In genomic region chr15:25871403-25871802, GRCh38 we compare ENCODE assay signal across 29 cellular contexts.
"Had no signal": no experiment of that assay in that cellular context is flagged by ENCODE, and none has a peak within 500 bp of the region (broad histone marks: within the 10 kb centered on the region; RNA-seq: fewer than 3 reads in every experiment).

No MANE protein-coding gene starts in this region.

- H3K4me1 Mint-ChIP-seq: stimulated activated effector memory CD8-positive, alpha-beta T cell treated with anti-CD3 and anti-CD28 coated beads, Interleukin-12 subunit alpha, Interleukin-12 subunit beta, amount 100 ng/mL, for 72 hours; stimulated activated memory B cell treated with anti-CD40 and anti-IgM and Interleukin-4, amounts not matched to agents 10 μg/mL and 1 μg/mL and 100 μg/mL, for 72 hours; stimulated activated naive CD8-positive, alpha-beta T cell treated with anti-CD3 and anti-CD28 coated beads, Interleukin-15, amount 100 ng/mL, for 72 hours had no signal

- H3K36me3 ChIP-seq: stomach, suprapubic skin, thoracic aorta, thyroid gland, tibial artery, tibial nerve, transverse colon, upper lobe of left lung, upper lobe of right lung, uterus, vagina had no signal

- H3K4me3 ChIP-seq: stomach, suprapubic skin, testis, thoracic aorta, thyroid gland, tibial artery, tibial nerve, transverse colon, upper lobe of left lung, upper lobe of right lung, uterus, vagina had no signal

- DNase-seq: stimulated activated CD4-positive, alpha-beta T cell treated with anti-CD3 and anti-CD28 coated beads, Interleukin-2, amount 100 ng/mL, for 48 hours; stimulated activated CD4-positive, alpha-beta T cell treated with anti-CD3 and anti-CD28 coated beads, Interleukin-4, amount 100 ng/mL, for 1 hour; stimulated activated CD4-positive, alpha-beta T cell treated with anti-CD3 and anti-CD28 coated beads, Interleukin-4, amount 100 ng/mL, for 24 hours; stimulated activated CD4-positive, alpha-beta T cell treated with anti-CD3 and anti-CD28 coated beads, Interleukin-4, amount 100 ng/mL, for 4 hours; stimulated activated CD8-positive, alpha-beta memory T cell treated with anti-CD3 and anti-CD28 coated beads, Interleukin-4, amount 100 ng/mL, for 48 hours; stimulated activated naive B cell treated with anti-CD40 and anti-IgM and Interleukin-4, amounts not matched to agents 10 μg/mL and 1 μg/mL and 100 μg/mL, for 72 hours; stimulated activated naive CD4-positive, alpha-beta T cell; stimulated activated naive CD4-positive, alpha-beta T cell treated with Interleukin-2 at 50 U/mL for 16 hours; stimulated activated naive CD8-positive, alpha-beta T cell treated with anti-CD3 and anti-CD28 coated beads, Interleukin-15, amount 100 ng/mL, for 72 hours; stimulated activated naive CD8-positive, alpha-beta T cell treated with anti-CD3 and anti-CD28 coated beads, Interleukin-15, Interleukin-2, amounts not matched to agents 100 U/mL and 50 U/mL, for 24 hours; stomach; substantia nigra; testis; thyroid gland; tibial artery; transverse colon; trophoblast cell; upper lobe of left lung; upper lobe of right lung; uterus had no signal

- H3K9me3 Mint-ChIP-seq: stimulated activated effector memory CD8-positive, alpha-beta T cell treated with anti-CD3 and anti-CD28 coated beads, Interleukin-12 subunit alpha, Interleukin-12 subunit beta, amount 100 ng/mL, for 72 hours; stimulated activated memory B cell treated with anti-CD40 and anti-IgM and Interleukin-4, amounts not matched to agents 10 μg/mL and 1 μg/mL and 100 μg/mL, for 72 hours; stimulated activated naive B cell treated with anti-CD40 and anti-IgM and Interleukin-4, amounts not matched to agents 10 μg/mL and 1 μg/mL and 100 μg/mL, for 72 hours; stimulated activated naive CD8-positive, alpha-beta T cell treated with anti-CD3 and anti-CD28 coated beads, Interleukin-15, amount 100 ng/mL, for 72 hours; stimulated activated naive CD8-positive, alpha-beta T cell treated with anti-CD3 and anti-CD28 coated beads, Interleukin-15, Interleukin-2, amounts not matched to agents 100 ng/mL and 50 ng/mL, for 24 hours; type B pancreatic cell had no signal

- H3K27me3 ChIP-seq: stomach, suprapubic skin, testis, thyroid gland, tibial artery, tibial nerve, transverse colon, upper lobe of left lung, upper lobe of right lung, uterus, vagina had no signal

- H3K4me1 ChIP-seq: stomach, testis, thyroid gland, tibial artery, tibial nerve, transverse colon, upper lobe of left lung, upper lobe of right lung, uterus, vagina had no signal

- FAIRE-seq: urothelium cell line had no signal

- H3K27me3 Mint-ChIP-seq: stimulated activated naive CD8-positive, alpha-beta T cell treated with anti-CD3 and anti-CD28 coated beads, Interleukin-15, amount 100 ng/mL, for 72 hours; stimulated activated naive CD8-positive, alpha-beta T cell treated with anti-CD3 and anti-CD28 coated beads, Interleukin-15, Interleukin-2, amounts not matched to agents 100 ng/mL and 50 ng/mL, for 24 hours had no signal

- H3K27ac ChIP-seq: stomach, suprapubic skin, testis, thoracic aorta, thyroid gland, tibial artery, tibial nerve, transverse colon, upper lobe of left lung, upper lobe of right lung, uterus, vagina had no signal

- H3K36me3 Mint-ChIP-seq: stimulated activated effector memory CD8-positive, alpha-beta T cell treated with anti-CD3 and anti-CD28 coated beads, Interleukin-12 subunit alpha, Interleukin-12 subunit beta, amount 100 ng/mL, for 72 hours; stimulated activated memory B cell treated with anti-CD40 and anti-IgM and Interleukin-4, amounts not matched to agents 10 μg/mL and 1 μg/mL and 100 μg/mL, for 72 hours; stimulated activated naive B cell treated with anti-CD40 and anti-IgM and Interleukin-4, amounts not matched to agents 10 μg/mL and 1 μg/mL and 100 μg/mL, for 72 hours; type B pancreatic cell had no signal

- H3K27ac Mint-ChIP-seq: stimulated activated effector memory CD8-positive, alpha-beta T cell treated with anti-CD3 and anti-CD28 coated beads, Interleukin-12 subunit alpha, Interleukin-12 subunit beta, amount 100 ng/mL, for 72 hours; stimulated activated memory B cell treated with anti-CD40 and anti-IgM and Interleukin-4, amounts not matched to agents 10 μg/mL and 1 μg/mL and 100 μg/mL, for 72 hours; stimulated activated naive B cell treated with anti-CD40 and anti-IgM and Interleukin-4, amounts not matched to agents 10 μg/mL and 1 μg/mL and 100 μg/mL, for 72 hours; stimulated activated naive CD8-positive, alpha-beta T cell treated with anti-CD3 and anti-CD28 coated beads, Interleukin-15, amount 100 ng/mL, for 72 hours; stimulated activated naive CD8-positive, alpha-beta T cell treated with anti-CD3 and anti-CD28 coated beads, Interleukin-15, Interleukin-2, amounts not matched to agents 100 ng/mL and 50 ng/mL, for 24 hours; type B pancreatic cell had no signal

- H3K4me3 Mint-ChIP-seq: stimulated activated effector memory CD8-positive, alpha-beta T cell treated with anti-CD3 and anti-CD28 coated beads, Interleukin-12 subunit alpha, Interleukin-12 subunit beta, amount 100 ng/mL, for 72 hours; stimulated activated memory B cell treated with anti-CD40 and anti-IgM and Interleukin-4, amounts not matched to agents 10 μg/mL and 1 μg/mL and 100 μg/mL, for 72 hours; stimulated activated naive B cell treated with anti-CD40 and anti-IgM and Interleukin-4, amounts not matched to agents 10 μg/mL and 1 μg/mL and 100 μg/mL, for 72 hours; stimulated activated naive CD8-positive, alpha-beta T cell treated with anti-CD3 and anti-CD28 coated beads, Interleukin-15, amount 100 ng/mL, for 72 hours; stimulated activated naive CD8-positive, alpha-beta T cell treated with anti-CD3 and anti-CD28 coated beads, Interleukin-15, Interleukin-2, amounts not matched to agents 100 ng/mL and 50 ng/mL, for 24 hours; type B pancreatic cell had no signal

- ATAC-seq: stimulated activated effector memory CD8-positive, alpha-beta T cell treated with anti-CD3 and anti-CD28 coated beads, Interleukin-12 subunit alpha, Interleukin-12 subunit beta, amount 100 ng/mL, for 72 hours; stimulated activated memory B cell treated with anti-CD40 and anti-IgM and Interleukin-4, amounts not matched to agents 10 μg/mL and 1 μg/mL and 100 μg/mL, for 72 hours; stimulated activated naive B cell treated with anti-CD40 and anti-IgM and Interleukin-4, amounts not matched to agents 10 μg/mL and 1 μg/mL and 100 μg/mL, for 72 hours; stimulated activated naive CD8-positive, alpha-beta T cell treated with anti-CD3 and anti-CD28 coated beads, Interleukin-15, amount 100 ng/mL, for 72 hours; stimulated activated naive CD8-positive, alpha-beta T cell treated with anti-CD3 and anti-CD28 coated beads, Interleukin-15, Interleukin-2, amounts not matched to agents 100 U/mL and 50 U/mL, for 24 hours; upper lobe of right lung had no signal

- H3K9me3 ChIP-seq: stomach, suprapubic skin, testis, thoracic aorta, thyroid gland, tibial artery, tibial nerve, transverse colon, upper lobe of left lung, upper lobe of right lung, uterus, vagina had no signal
